Comparison of ENCODE assay signal across 35 cellular contexts in genomic region chrY:14437626-14438025, GRCh38.
"Had no signal": no experiment of that assay in that cellular context is flagged by ENCODE, and none has a peak within 500 bp of the region (broad histone marks: within the 10 kb centered on the region; RNA-seq: fewer than 3 reads in every experiment).

No MANE protein-coding gene starts in this region.

- ATAC-seq: activated CD8-positive, alpha-beta memory T cell treated with anti-CD3 and anti-CD28 coated beads, Interleukin-2, amount 10 ng/mL, durations not matched to agents 7 days and 5 days; activated T-cell treated with anti-CD3 and anti-CD28 coated beads, Interleukin-2, amount 50 U/mL, for 72 hours; activated T-helper 17 cell treated with anti-CD3 and anti-CD28 coated beads, Interleukin-2, amount 50 U/mL, for 72 hours; PC-3; Right ventricle myocardium inferior had no signal

- H3K4me1 ChIP-seq: Peyer's patch had no signal

- DNase-seq: activated CD4-positive, alpha-beta memory T cell treated with anti-CD3 and anti-CD28 coated beads, Interleukin-2, amount 10 ng/mL, durations not matched to agents 7 days and 5 days; activated CD4-positive, alpha-beta T cell treated with anti-CD3 and anti-CD28 coated beads for 1 hour; activated CD4-positive, alpha-beta T cell treated with anti-CD3 and anti-CD28 coated beads for 48 hours; activated CD4-positive, CD25-positive, alpha-beta regulatory T cell; activated CD8-positive, alpha-beta memory T cell treated with anti-CD3 and anti-CD28 coated beads for 24 hours; activated CD8-positive, alpha-beta memory T cell treated with anti-CD3 and anti-CD28 coated beads, Interleukin-2, amount 10 ng/mL, durations not matched to agents 7 days and 5 days; activated effector memory CD4-positive, alpha-beta T cell treated with anti-CD3 and anti-CD28 coated beads, Interleukin-2, amount 50 U/mL, for 16 hours; activated naive CD4-positive, alpha-beta T cell; activated naive CD4-positive, alpha-beta T cell treated with anti-CD3 and anti-CD28 coated beads, Interleukin-2, amount 50 U/mL, for 16 hours; activated naive CD8-positive, alpha-beta T cell treated with anti-CD3 and anti-CD28 coated beads for 36 hours; activated T-cell treated with anti-CD3 and anti-CD28 coated beads, Interleukin-2, amount 50 U/mL, for 1 hour; activated T-cell treated with anti-CD3 and anti-CD28 coated beads, Interleukin-2, amount 50 U/mL, for 72 hours; amniotic stem cell; aorta; MM.1S; MV-4-11; NCI-H1092; NCI-H1436 treated with DMSO at 0.1 percent for 48 hours; NCI-H1694 treated with DMSO at 0.1 percent for 48 hours; NCI-H2029; NCI-H510A; NCI-H526; NCI-H748 treated with DMSO at 0.1 percent for 48 hours; NK-92 treated with Interleukin-12 subunit alpha and Interleukin-12 subunit beta, amount 100 ng/mL, for 24 hours; PC-3; Peyer's patch; RPMI8226; SIG-M5; SW 1271; T-helper 1 cell; T-helper 9 cell; WERI-Rb-1 had no signal

- H3K27ac ChIP-seq: KMS-11, Peyer's patch, WERI-Rb-1 had no signal

- H3K36me3 ChIP-seq: Peyer's patch, WERI-Rb-1 had no signal

- H3K27me3 ChIP-seq: Peyer's patch had no signal

- H3K9ac ChIP-seq: KMS-11 had no signal

- H3K4me3 ChIP-seq: Peyer's patch had no signal

- H3K4me2 ChIP-seq: KMS-11 had no signal
